Comparison of ENCODE assay signal across 14 cellular contexts in the genomic region with DNA sequence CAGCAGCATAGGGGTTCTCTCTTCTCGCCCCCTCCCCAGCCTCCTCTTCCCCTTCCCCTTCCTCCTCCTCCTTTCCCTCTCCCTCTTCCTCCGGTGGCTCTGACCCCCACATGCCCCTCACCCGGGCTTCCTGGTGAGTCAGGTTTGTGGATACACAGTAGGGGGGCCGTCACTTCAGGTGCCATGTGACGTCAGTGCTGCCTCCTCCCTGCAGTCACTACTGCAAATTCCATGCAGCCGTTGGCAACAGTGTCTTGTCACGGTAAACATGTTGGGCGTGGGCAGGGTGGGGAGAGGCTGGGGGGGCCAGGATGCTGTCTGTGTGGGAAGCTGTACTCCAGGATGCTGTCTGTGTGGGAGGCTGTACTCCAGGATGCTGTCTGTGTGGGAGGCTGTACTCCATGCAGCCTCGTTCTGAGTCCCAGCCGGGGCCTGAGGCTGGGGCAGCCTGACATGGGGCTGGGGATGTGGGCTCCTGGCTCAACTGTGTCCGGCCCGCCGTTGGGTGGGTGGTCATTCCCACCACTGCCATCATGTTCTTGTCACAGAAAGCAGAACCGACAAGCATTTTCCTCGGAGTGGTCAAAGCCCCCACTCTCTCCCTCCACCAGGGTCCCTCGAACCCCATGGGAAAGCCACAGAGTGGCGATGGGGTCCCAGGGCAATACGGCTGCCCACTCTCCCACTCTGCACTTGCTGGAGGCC. TPM values are rescaled to one million over a fixed set of nuclear protein-coding genes. Genes with fewer than 3 reads are reported as not detected.
DNase-seq lines count a peak whose midpoint lies in the region; ATAC-seq, FAIRE-seq and TF ChIP-seq lines count a peak whose summit lies in the region.
"Had no signal": no experiment of that assay in that cellular context is flagged by ENCODE, and none has a peak within 500 bp of the region (broad histone marks: within the 10 kb centered on the region; RNA-seq: fewer than 3 reads in every experiment).

No MANE protein-coding gene starts in this region.

- in situ Hi-C loops in IMR-90 (cut with MboI; ENCODE audit: low sequenced_read_pairs) (no loop called here), K562 (cut with MboI) (no loop called here)

- TF ChIP-seq RAD21 in IMR-90 (IDR thresholded peaks at IDR 0.05; ENCODE audit: low read length) (no peak), K562 (CRISPR knock-in tag; conservative IDR thresholded peaks at IDR 0.05 in 1 of 2, IDR thresholded peaks at IDR 0.05 in 1 of 2) (no peak)

- no peak overlapping the region for H3K56ac ChIP-seq in IMR-90 (ENCODE audit: extremely low read depth, insufficient read depth, low read length)

- no peaks in the 10 kb centered on the region for H3K79me2 ChIP-seq in K562 (ENCODE audit: control insufficient read depth, insufficient read depth, low read length)

- no peak overlapping the region for H2BK120ac ChIP-seq in IMR-90 (ENCODE audit: low read depth, low read length)

- H2BK15ac ChIP-seq in IMR-90 (ENCODE audit: low read depth, low read length): no peak overlapping the region

- no peaks in the 10 kb centered on the region for H3K79me1 ChIP-seq in IMR-90 (ENCODE audit: low read depth in 1 of 2, low read length in 2 of 2)

- no peak overlapping the region for H3K14ac ChIP-seq in IMR-90 (replicated peaks; ENCODE audit: low read depth, low read length)

- H4K91ac ChIP-seq in IMR-90 (ENCODE audit: insufficient read depth, low read depth, low read length): no peak overlapping the region

- intact Hi-C loops in IMR-90 (cut with micrococcal nuclease): no loop called here
- intact Hi-C loops in K562 (cut with micrococcal nuclease): no loop called here
- intact Hi-C loops in lower leg skin (cut with DNase I; ENCODE audit: low total_unique reads): no loop called here

- H3K4me3 Mint-ChIP-seq in endodermal cell: no peak overlapping the region

- H3K4me1 Mint-ChIP-seq in endodermal cell: no peaks in the 10 kb centered on the region

- no peak for TF ChIP-seq EP300 in K562 (IDR thresholded peaks at IDR 0.05; ENCODE audit: low read length)

- no peak overlapping the region for H4K8ac ChIP-seq in IMR-90 (ENCODE audit: low read depth in 2 of 2, low read length in 2 of 2)

- H3K4me1 ChIP-seq in IMR-90 (ENCODE audit: control insufficient read depth, insufficient read depth, low read length) (peaks cover 13% of the 10 kb centered on the region), K562 (replicated peaks in 1 of 2; ENCODE audit: control insufficient read depth in 2 of 2, insufficient read depth in 2 of 2, low read length in 2 of 2) (peaks cover 0 to 19% of the 10 kb centered on the region in 2 experiments; a peak in 3 of 5 replicates), endodermal cell (ENCODE audit: control insufficient read depth, insufficient read depth, low read length) (no peaks in the 10 kb centered on the region)

- no peaks in the 10 kb centered on the region for H3K36me3 ChIP-seq in IMR-90 (ENCODE audit: control insufficient read depth, insufficient read depth, low read length)
- H3K36me3 ChIP-seq in K562 (ENCODE audit: control insufficient read depth, insufficient read depth, low read length): no peaks in the 10 kb centered on the region
- H3K36me3 ChIP-seq in endodermal cell (ENCODE audit: control insufficient read depth, insufficient read depth, low read length): no peaks in the 10 kb centered on the region
- H3K36me3 ChIP-seq: esophagus squamous epithelium had no signal

- H3K27ac ChIP-seq in C4-2B (peak overlapping the region; percentile 79), IMR-90 (ENCODE audit: insufficient read depth, low read length) (no peak overlapping the region), K562 (ENCODE audit: extremely low read depth, low read depth, low read length) (no peak overlapping the region), endodermal cell (ENCODE audit: low read depth, low read length) (no peak overlapping the region)
- H3K27ac ChIP-seq: esophagus squamous epithelium had no signal

- H3K18ac ChIP-seq in IMR-90 (ENCODE audit: low read depth, low read length): no peak overlapping the region

- POLR2A ChIA-PET in IMR-90 (lab: Charles Lee; ENCODE audit: unreplicated experiment): no interaction called here
- POLR2A ChIA-PET in K562 (lab: Yijun Ruan, JAX): interaction anchor here (0.6 kb wide), 2 partner anchors 33 to 300 kb away, joined by 3 read pairs; no protein-coding TSS in a partner anchor

- DNase-seq in IMR-90 (peak; percentile 71), K562 (ENCODE audit: extremely low read depth in 1 of 4, low spot score in 3 of 4) (peak in 3 of 4 experiments; percentile 19 to 40 (median 39)), kidney tubule cell (ENCODE audit: low spot score) (peak; percentile 91), endodermal cell (no peak), lower leg skin (ENCODE audit: low spot score in 2 of 2) (no peak)
- no peak for DNase-seq in stimulated activated naive CD8-positive, alpha-beta T cell treated with anti-CD3 and anti-CD28 coated beads, Interleukin-15, Interleukin-2, amounts not matched to agents 100 U/mL and 50 U/mL, for 24 hours
- DNase-seq: activated CD8-positive, alpha-beta memory T cell treated with anti-CD3 and anti-CD28 coated beads for 24 hours; C1 segment of cervical spinal cord; esophagus squamous epithelium; NCI-H2081 treated with DMSO at 0.1 percent for 48 hours had no signal

- no peak overlapping the region for H2BK20ac ChIP-seq in IMR-90 (ENCODE audit: low read depth, low read length)

- H3K9me1 ChIP-seq in IMR-90 (ENCODE audit: insufficient read depth, low read length) (no peaks in the 10 kb centered on the region), K562 (ENCODE audit: control insufficient read depth, insufficient read depth, low read length) (no peaks in the 10 kb centered on the region)

- ATAC-seq in IMR-90 (ENCODE audit: low read depth) (peak; percentile 8), K562 (peak; percentile 23; the same call in 1 of the 3 replicates), HG02588 (IDR thresholded peaks at IDR 0.05; ENCODE audit: unreplicated experiment) (no peak)
- ATAC-seq in stimulated activated naive CD8-positive, alpha-beta T cell treated with anti-CD3 and anti-CD28 coated beads, Interleukin-15, Interleukin-2, amounts not matched to agents 100 U/mL and 50 U/mL, for 24 hours: no peak

- no peaks in the 10 kb centered on the region for H3K36me3 Mint-ChIP-seq in endodermal cell (ENCODE audit: low read depth)

- peaks cover 4% of the 10 kb centered on the region for H3K27me3 ChIP-seq in IMR-90 (ENCODE audit: control insufficient read depth, insufficient read depth, low read length)
- peaks cover 3 to 28% of the 10 kb centered on the region in 2 experiments; a peak in 4 of 5 replicates for H3K27me3 ChIP-seq in K562 (ENCODE audit: control insufficient read depth in 2 of 2, insufficient read depth in 2 of 2, low read length in 2 of 2)
- H3K27me3 ChIP-seq in endodermal cell (ENCODE audit: control insufficient read depth, insufficient read depth, low read length, poor library complexity, severe bottlenecking): peaks cover 10% of the 10 kb centered on the region

- H2BK5ac ChIP-seq in IMR-90 (ENCODE audit: low read depth, low read length, poor library complexity, severe bottlenecking): no peak overlapping the region

- TF ChIP-seq CTCF in C4-2B (conservative IDR thresholded peaks at IDR 0.05): no peak
- no peak for TF ChIP-seq CTCF in IMR-90 (conservative IDR thresholded peaks at IDR 0.05; ENCODE audit: low read depth, low read length)
- no peak for TF ChIP-seq CTCF in K562 (IDR thresholded peaks at IDR 0.05 in 2 of 3, conservative IDR thresholded peaks at IDR 0.05 in 1 of 3; ENCODE audit: insufficient read depth in 2 of 3, low read depth in 1 of 3, low read length in 3 of 3)
- TF ChIP-seq CTCF in endodermal cell (conservative IDR thresholded peaks at IDR 0.05): no peak
- TF ChIP-seq CTCF in lower leg skin (IDR thresholded peaks at IDR 0.05): no peak

- CTCF ChIA-PET in IMR-90 (lab: Yijun Ruan, JAX) (no interaction called here), K562 (lab: Yijun Ruan, JAX; ENCODE audit: low intra/inter-chr PET ratio) (no interaction called here)

- no peak overlapping the region for H2AK5ac ChIP-seq in IMR-90 (ENCODE audit: low read depth, low read length)

- H3K4ac ChIP-seq in IMR-90 (ENCODE audit: low read depth, low read length): no peak overlapping the region

- H3K9ac ChIP-seq in IMR-90 (ENCODE audit: low read depth, low read length) (no peak overlapping the region), K562 (ENCODE audit: insufficient read depth in 1 of 2, low read depth in 2 of 2, low read length in 2 of 2) (no peak overlapping the region; a peak in 1 of 4 replicates), endodermal cell (ENCODE audit: extremely low read depth, low read length, poor library complexity, severe bottlenecking) (no peak overlapping the region)

- H3K23ac ChIP-seq in IMR-90 (ENCODE audit: low read depth, low read length): no peak overlapping the region

- no peak overlapping the region for H3K4me2 ChIP-seq in IMR-90 (ENCODE audit: low read depth, low read length)
- no peak overlapping the region for H3K4me2 ChIP-seq in K562 (ENCODE audit: insufficient read depth, low read length)

- no peak overlapping the region for H2AK9ac ChIP-seq in IMR-90 (replicated peaks; ENCODE audit: low read depth, low read length, poor library complexity)

- dilution Hi-C loops in IMR-90 (cut with HindIII; ENCODE audit: low sequenced_read_pairs, unreplicated experiment): no loop called here

- no peaks in the 10 kb centered on the region for H3K9me3 Mint-ChIP-seq in endodermal cell

- H3K4me3 ChIP-seq in IMR-90 (ENCODE audit: insufficient read depth, low read depth, low read length) (no peak overlapping the region), K562 (no peak overlapping the region), endodermal cell (ENCODE audit: low read length) (no peak overlapping the region), lower leg skin (ENCODE audit: low read depth, poor library complexity, severe bottlenecking) (no peak overlapping the region)
- H3K4me3 ChIP-seq: esophagus squamous epithelium had no signal

- no peak for FAIRE-seq in K562 (lab: Jason Lieb, UNC)

- no peak overlapping the region for H3K27ac Mint-ChIP-seq in endodermal cell

- BruUV-seq in IMR-90 (replicated peaks; lab: Mats Ljungman, UMichigan) (no TSS peak), K562 (replicated peaks; lab: Mats Ljungman, UMichigan) (no TSS peak)

- H2AFZ ChIP-seq in IMR-90 (replicated peaks; ENCODE audit: low read length, poor library complexity): no peak overlapping the region
- H2AFZ ChIP-seq in K562 (ENCODE audit: low read depth, low read length): no peak overlapping the region

- peaks cover 5% of the 10 kb centered on the region for H3K27me3 Mint-ChIP-seq in endodermal cell (ENCODE audit: insufficient read depth)

- H3K9me3 ChIP-seq in IMR-90 (ENCODE audit: control insufficient read depth, insufficient read depth, low read length) (no peaks in the 10 kb centered on the region), K562 (replicated peaks; ENCODE audit: control insufficient read depth, insufficient read depth, low read depth, low read length) (no peaks in the 10 kb centered on the region), endodermal cell (ENCODE audit: control insufficient read depth, low read length) (no peaks in the 10 kb centered on the region)
- H3K9me3 ChIP-seq: esophagus squamous epithelium had no signal

- no peak for TF ChIP-seq POLR2A in IMR-90 (IDR thresholded peaks at IDR 0.05; ENCODE audit: low read depth, low read length)
- no peak for TF ChIP-seq POLR2A in K562 (conservative IDR thresholded peaks at IDR 0.05)
- no peak for TF ChIP-seq POLR2A in lower leg skin (IDR thresholded peaks at IDR 0.05)

- WGBS in IMR-90 (ENCODE audit: extremely low coverage in 2 of 2, insufficient read length in 1 of 2), 2 experiments: 20% methylated on average over 1 of the region's 18 CpGs; no CpG with 5 or more reads in 1 of the 2 experiments
- 1% methylated on average over 14 of the region's 18 CpGs for WGBS in K562 (ENCODE audit: insufficient coverage, low coverage, missing lambda C conversion rate)
- 74 to 82% methylated on average over 9 to 18 of the region's 18 CpGs for WGBS in endodermal cell (ENCODE audit: insufficient coverage in 1 of 2, insufficient read length in 1 of 2), 2 experiments
- WGBS in lower leg skin, 2 donors: 58 to 61% methylated on average over 17 to 18 of the region's 18 CpGs

- no peak overlapping the region for H4K5ac ChIP-seq in IMR-90 (ENCODE audit: low read depth, low read length)

- H4K20me1 ChIP-seq in IMR-90 (ENCODE audit: insufficient read depth, low read length) (no peaks in the 10 kb centered on the region), K562 (replicated peaks; ENCODE audit: control insufficient read depth, insufficient read depth, low read length) (peaks cover 8% of the 10 kb centered on the region; the same call in 1 of the 2 replicates)

RNA-seq across cellular contexts. Expression of a gene that starts 2.4 kb away (rescaled TPM):
- not detected in 2 replicates for total RNA-seq in IMR-90 (2012; rRNA removed)
- not detected in 2 replicates for polyA plus RNA-seq in IMR-90 (2012; rRNA removed)
- not detected in 2 replicates for polyA plus RNA-seq in IMR-90 (2012; cell fraction: cytosol; rRNA removed)
- polyA plus RNA-seq in IMR-90 (2012; cell fraction: nucleus; rRNA removed; ENCODE audit: low replicate concordance): not detected in 2 replicates
- 0.05 and 0.49 TPM in 2 replicates for total RNA-seq in K562 (2011; cell fraction: chromatin; rRNA removed; ENCODE audit: low replicate concordance)
- under 0.01 TPM in 1 of 2 replicates, not detected in the other for total RNA-seq in K562 (2011; cell fraction: nucleolus; rRNA removed)
- total RNA-seq in K562 (2011; cell fraction: nucleoplasm; rRNA removed): 0.08 and 0.59 TPM in 2 replicates
- total RNA-seq in K562 (2014; rRNA removed): not detected in 2 replicates
- not detected in 2 replicates for total RNA-seq in K562 (2014; rRNA removed; fragmentation: Illumina TruSeq; extraction: Trizol)
- total RNA-seq in K562 (2015; rRNA removed; fragmentation: Illumina TruSeq; extraction: Trizol): not detected in 2 replicates
- 0.18 and 0.38 TPM in 2 replicates for total RNA-seq in K562 (2021)
- not detected in 2 replicates for polyA plus RNA-seq in K562 (2011; rRNA removed)
- polyA plus RNA-seq in K562 (2011; cell fraction: cytosol; rRNA removed): not detected in 2 replicates
- polyA plus RNA-seq in K562 (2011; cell fraction: nucleus; rRNA removed): not detected in 2 replicates
- polyA plus RNA-seq in K562 (2012): 0.04 TPM in 1 of 2 replicates, not detected in the other
- polyA plus RNA-seq in K562 (2014; fragmentation: Illumina TruSeq; extraction: Trizol): under 0.01 TPM in 1 of 2 replicates, not detected in the other
- polyA plus RNA-seq in K562 (2014; fragmentation: Nextera tagmentation; extraction: Ambion mirVana): not detected
- not detected in 2 replicates for polyA plus RNA-seq in K562 (2014; rRNA removed)
- polyA minus RNA-seq in K562 (2011; rRNA and poly(A)+ RNA removed): not detected in 2 replicates
- polyA minus RNA-seq in K562 (2011; cell fraction: cytosol; rRNA and poly(A)+ RNA removed): not detected in 2 replicates
- polyA minus RNA-seq in K562 (2011; cell fraction: nucleus; rRNA and poly(A)+ RNA removed): not detected in 2 replicates
- total RNA-seq in endodermal cell: not detected
- polyA plus RNA-seq in endodermal cell (2013, experiment 1 of 2): not detected
- polyA plus RNA-seq in endodermal cell (2013, experiment 2 of 2): not detected
- under 1 TPM in 1 of 4 donors, not detected in 3; 0.02 TPM for total RNA-seq in lower leg skin

RNA-seq across cellular contexts. Expression of a gene that starts 35.8 kb away (rescaled TPM):
- total RNA-seq in IMR-90 (2012; rRNA removed) (not detected in 2 replicates), K562 (2014; rRNA removed) (not detected in 2 replicates), K562 (2014; rRNA removed; fragmentation: Illumina TruSeq; extraction: Trizol) (not detected in 2 replicates), K562 (2015; rRNA removed; fragmentation: Illumina TruSeq; extraction: Trizol) (not detected in 2 replicates), K562 (2021) (0.16 TPM in 1 of 2 replicates, not detected in the other), endodermal cell (under 1 TPM; 0.26 to 0.40 TPM), lower leg skin (not detected)
- polyA plus RNA-seq in IMR-90 (2012; rRNA removed) (not detected in 2 replicates), K562 (2011; rRNA removed) (not detected in 2 replicates), K562 (2014; fragmentation: Illumina TruSeq; extraction: Trizol) (not detected in 2 replicates), K562 (2014; fragmentation: Nextera tagmentation; extraction: Ambion mirVana) (not detected), K562 (2014; rRNA removed) (0.01 TPM in 1 of 2 replicates, not detected in the other)
- polyA plus RNA-seq in IMR-90 (2012; cell fraction: cytosol; rRNA removed): not detected in 2 replicates
- polyA plus RNA-seq in IMR-90 (2012; cell fraction: nucleus; rRNA removed; ENCODE audit: low replicate concordance): not detected in 2 replicates
- total RNA-seq in K562 (2011; cell fraction: chromatin; rRNA removed; ENCODE audit: low replicate concordance): not detected in 2 replicates
- total RNA-seq in K562 (2011; cell fraction: nucleolus; rRNA removed): not detected in 2 replicates
- not detected in 2 replicates for total RNA-seq in K562 (2011; cell fraction: nucleoplasm; rRNA removed)
- polyA plus RNA-seq in K562 (2011; cell fraction: cytosol; rRNA removed): not detected in 2 replicates
- not detected in 2 replicates for polyA plus RNA-seq in K562 (2011; cell fraction: nucleus; rRNA removed)
- polyA plus RNA-seq in K562 (2012): 0.03 and 0.06 TPM in 2 replicates
- not detected in 2 replicates for polyA minus RNA-seq in K562 (2011; rRNA and poly(A)+ RNA removed)
- not detected in 2 replicates for polyA minus RNA-seq in K562 (2011; cell fraction: cytosol; rRNA and poly(A)+ RNA removed)
- not detected in 2 replicates for polyA minus RNA-seq in K562 (2011; cell fraction: nucleus; rRNA and poly(A)+ RNA removed)
- polyA plus RNA-seq in endodermal cell (2013, experiment 1 of 2): 0.04 TPM
- polyA plus RNA-seq in endodermal cell (2013, experiment 2 of 2): not detected
- total RNA-seq: aorta, mesenteric fat pad had no signal

Comparison
In these comparisons a context has a peak if more than half of its experiments do, and no peak if none do; other contexts are left out.
1. ATAC-seq: peak in IMR-90 (single experiment) and K562 (single experiment); none in stimulated activated naive CD8-positive, alpha-beta T cell treated with anti-CD3 and anti-CD28 coated beads, Interleukin-15, Interleukin-2, amounts not matched to agents 100 U/mL and 50 U/mL, for 24 hours (single experiment) and HG02588 (single experiment).
2. DNase-seq: peak in IMR-90 (single experiment), K562 (3 of 4) and kidney tubule cell (single experiment); none in endodermal cell (single experiment), lower leg skin (0 of 2) and stimulated activated naive CD8-positive, alpha-beta T cell treated with anti-CD3 and anti-CD28 coated beads, Interleukin-15, Interleukin-2, amounts not matched to agents 100 U/mL and 50 U/mL, for 24 hours (single experiment).